Comparison of ENCODE assay signal across 12 cellular contexts in the genomic region with DNA sequence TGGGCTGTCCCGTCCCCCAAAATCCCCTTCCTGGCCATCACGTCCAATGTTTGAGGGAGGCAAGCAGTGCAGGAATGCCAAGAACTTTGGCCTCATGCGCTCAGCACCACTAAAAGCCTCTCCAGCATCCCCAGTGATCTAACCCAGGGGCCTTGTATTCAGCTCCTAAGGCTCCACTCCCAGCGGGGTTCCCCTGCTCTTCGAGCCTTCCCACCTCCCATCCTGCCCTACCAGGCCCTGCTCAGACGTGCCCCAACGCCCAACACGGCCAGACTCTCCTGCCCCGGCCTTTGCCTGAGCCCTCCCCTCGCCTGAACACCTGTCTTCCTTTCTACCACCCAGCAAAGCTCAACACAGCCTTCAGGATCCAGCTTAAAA. TPM values are rescaled to one million over a fixed set of nuclear protein-coding genes. Genes with fewer than 3 reads are reported as not detected.
A peak's percentile ranks its signal among the peaks of the same experiment; 100 is the strongest.
DNase-seq lines count a peak whose midpoint lies in the region; ATAC-seq and TF ChIP-seq lines count a peak whose summit lies in the region.
"Had no signal": no experiment of that assay in that cellular context is flagged by ENCODE, and none has a peak within 500 bp of the region (broad histone marks: within the 10 kb centered on the region; RNA-seq: fewer than 3 reads in every experiment).

No MANE protein-coding gene starts in this region.

- H3K4me1 Mint-ChIP-seq in progenitor cell of endocrine pancreas (ENCODE audit: low read depth) = peaks cover 3% of the 10 kb centered on the region

- H3K27ac Mint-ChIP-seq in progenitor cell of endocrine pancreas = peak overlapping the region; percentile 46

- H3K9me3 Mint-ChIP-seq in progenitor cell of endocrine pancreas (ENCODE audit: low read depth) = no peaks in the 10 kb centered on the region

- H3K36me3 Mint-ChIP-seq in progenitor cell of endocrine pancreas (ENCODE audit: insufficient read depth) = no peaks in the 10 kb centered on the region

- TF ChIP-seq CTCF in coronary artery (IDR thresholded peaks at IDR 0.05) (no peak), progenitor cell of endocrine pancreas (IDR thresholded peaks at IDR 0.05; ENCODE audit: unreplicated experiment) (no peak)

- H3K4me3 Mint-ChIP-seq in progenitor cell of endocrine pancreas (ENCODE audit: low read depth) = no peak overlapping the region

- H3K9me3 ChIP-seq in KOPT-K1 (ENCODE audit: insufficient read depth, low read length, poor library complexity, severe bottlenecking) = no peaks in the 10 kb centered on the region
- H3K9me3 ChIP-seq: MG63, thoracic aorta had no signal

- no peaks in the 10 kb centered on the region for H3K36me3 ChIP-seq in KOPT-K1 (ENCODE audit: insufficient read depth, low read length)
- H3K36me3 ChIP-seq: MG63 had no signal

- H3K4me3 ChIP-seq in coronary artery = no peak overlapping the region
- H3K4me3 ChIP-seq: MG63, thoracic aorta had no signal

- H3K27ac ChIP-seq in KOPT-K1 (ENCODE audit: low read depth, low read length, poor library complexity, severe bottlenecking) (peak overlapping the region; percentile 80), coronary artery (peak overlapping the region; percentile 7 to 83)
- H3K27ac ChIP-seq: thoracic aorta had no signal

- ATAC-seq in HG03565 (IDR thresholded peaks at IDR 0.05; ENCODE audit: unreplicated experiment) = no peak

- no peaks in the 10 kb centered on the region for H3K27me3 Mint-ChIP-seq in progenitor cell of endocrine pancreas

- DNase-seq in NCI-H510A treated with DMSO at 0.1 percent for 48 hours (lab: John Stamatoyannopoulos, UW) = peak; percentile 80
- no peak for DNase-seq in NCI-H510A (lab: John Stamatoyannopoulos, UW)
- no peak for DNase-seq in coronary artery (ENCODE audit: low spot score)
- no peak for DNase-seq in progenitor cell of endocrine pancreas (ENCODE audit: low spot score, unreplicated experiment)
- DNase-seq in HuH-7.5 (ENCODE audit: low spot score) = no peak
- DNase-seq in NCI-H187 (lab: John Stamatoyannopoulos, UW) = no peak
- DNase-seq: MG63, midbrain had no signal

RNA-seq across cellular contexts. Expression of gene PLXND1, which starts 30.5 kb away (rescaled TPM):
- 17.6 and 18.0 TPM in 2 replicates for total RNA-seq in progenitor cell of endocrine pancreas

RNA-seq across cellular contexts. Expression of gene H1-8, which starts 33.0 kb away (rescaled TPM):
- total RNA-seq in progenitor cell of endocrine pancreas = not detected in 2 replicates
- total RNA-seq: A673, thoracic aorta had no signal

RNA-seq across cellular contexts. Expression of gene RHO, which starts 47.5 kb away (rescaled TPM):
- 0.10 TPM in 1 of 2 replicates, not detected in the other for total RNA-seq in progenitor cell of endocrine pancreas
- total RNA-seq: A673, thoracic aorta had no signal
